ENCODE assay signal across 10 cellular contexts in the genomic region with DNA sequence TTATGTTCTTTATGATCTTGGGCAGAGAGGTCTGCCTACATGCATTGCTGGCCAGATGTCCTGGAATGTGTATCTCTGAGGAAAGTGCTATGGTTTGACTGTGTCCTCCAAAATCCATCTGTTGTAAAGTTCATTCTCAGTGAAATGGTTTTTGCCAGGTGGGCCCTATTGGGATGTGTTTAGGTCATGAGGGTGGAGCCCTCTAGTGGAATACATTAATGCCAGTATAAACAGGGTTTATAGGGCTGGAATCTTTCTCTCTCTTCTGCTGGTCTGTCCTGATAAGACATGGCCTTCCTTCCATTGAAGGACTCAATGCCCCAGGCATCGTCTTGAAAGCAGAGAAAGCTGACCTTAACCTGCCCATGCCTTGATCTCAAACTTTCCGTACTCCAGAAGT.
DNase-seq lines count a peak whose midpoint lies in the region; FAIRE-seq and TF ChIP-seq lines count a peak whose summit lies in the region.
"Had no signal": no experiment of that assay in that cellular context is flagged by ENCODE, and none has a peak within 500 bp of the region (broad histone marks: within the 10 kb centered on the region; RNA-seq: fewer than 3 reads in every experiment).

No MANE protein-coding gene starts in this region.

- no peaks in the 10 kb centered on the region for H3K9me2 ChIP-seq in hepatocyte (replicated peaks; ENCODE audit: insufficient read depth)

- no peak overlapping the region for H3K4me3 ChIP-seq in HL-60 (replicated peaks; ENCODE audit: insufficient read depth, low read length)
- H3K4me3 ChIP-seq in hepatocyte, result no peak overlapping the region
- H3K4me3 ChIP-seq in small intestine (ENCODE audit: low read depth in 1 of 2, low read length in 2 of 2), result no peak overlapping the region

- H2AFZ ChIP-seq in hepatocyte, result no peak overlapping the region

- no peaks in the 10 kb centered on the region for H3K9me3 Mint-ChIP-seq in activated T-helper 2 cell treated with anti-CD3 and anti-CD28 coated beads, Interferon-gamma antibody, Interleukin-2, Interleukin-4, amounts not matched to agents 10 μg/mL and 5 μg/mL and 100 μg/mL, durations not matched to agents 14 hours and 24 hours and 36 hours

- H3K4me3 Mint-ChIP-seq in activated T-helper 2 cell treated with anti-CD3 and anti-CD28 coated beads, Interferon-gamma antibody, Interleukin-2, Interleukin-4, amounts not matched to agents 10 μg/mL and 5 μg/mL and 100 μg/mL, durations not matched to agents 14 hours and 24 hours and 36 hours (ENCODE audit: low read depth), result no peak overlapping the region

- H3K36me3 ChIP-seq in hepatocyte (replicated peaks; ENCODE audit: insufficient read depth, low read depth), result no peaks in the 10 kb centered on the region
- no peaks in the 10 kb centered on the region for H3K36me3 ChIP-seq in small intestine (ENCODE audit: control insufficient read depth in 2 of 2, insufficient read depth in 2 of 2, low read length in 2 of 2)
- H3K36me3 ChIP-seq: neutrophil had no signal

- no peaks in the 10 kb centered on the region for H3K79me2 ChIP-seq in hepatocyte

- TF ChIP-seq CTCF in D721Med (IDR thresholded peaks at IDR 0.05; ENCODE audit: insufficient read depth, missing control alignments) (peak; percentile 35), HL-60 (IDR thresholded peaks at IDR 0.05; ENCODE audit: insufficient read depth, low read length) (peak; percentile 32), hepatocyte (IDR thresholded peaks at IDR 0.05; ENCODE audit: poor library complexity) (no peak)

- WGBS in hepatocyte (ENCODE audit: low lambda C conversion rate, missing lambda C conversion rate), result 42% methylated on average over 2 of the region's 2 CpGs
- WGBS in small intestine, 3 donors, result 75 to 88% (median 84%) methylated on average over 2 of the region's 2 CpGs

- H3K4me2 ChIP-seq in hepatocyte, result no peak overlapping the region

- H3K27ac ChIP-seq in HL-60 (replicated peaks), result no peak overlapping the region
- H3K27ac ChIP-seq in hepatocyte, result no peak overlapping the region
- H3K27ac ChIP-seq in small intestine (ENCODE audit: low read depth in 1 of 2, low read length in 1 of 2), result no peak overlapping the region
- H3K27ac ChIP-seq: neutrophil had no signal

- H3K4me1 ChIP-seq in hepatocyte (ENCODE audit: insufficient read depth) (no peaks in the 10 kb centered on the region), small intestine (ENCODE audit: control insufficient read depth in 2 of 2, insufficient read depth in 1 of 2, low read depth in 1 of 2, low read length in 1 of 2) (no peaks in the 10 kb centered on the region)

- H3K27ac Mint-ChIP-seq in activated T-helper 2 cell treated with anti-CD3 and anti-CD28 coated beads, Interferon-gamma antibody, Interleukin-2, Interleukin-4, amounts not matched to agents 10 μg/mL and 5 μg/mL and 100 μg/mL, durations not matched to agents 14 hours and 24 hours and 36 hours, result no peak overlapping the region

- no peaks in the 10 kb centered on the region for H3K27me3 ChIP-seq in HL-60 (ENCODE audit: insufficient read depth, poor library complexity, severe bottlenecking)
- no peaks in the 10 kb centered on the region for H3K27me3 ChIP-seq in hepatocyte
- H3K27me3 ChIP-seq in small intestine (ENCODE audit: control insufficient read depth in 2 of 2, insufficient read depth in 2 of 2, low read length in 2 of 2), result peaks cover 0 to 3% of the 10 kb centered on the region in 2 donors

- no peaks in the 10 kb centered on the region for H3K4me1 Mint-ChIP-seq in activated T-helper 2 cell treated with anti-CD3 and anti-CD28 coated beads, Interferon-gamma antibody, Interleukin-2, Interleukin-4, amounts not matched to agents 10 μg/mL and 5 μg/mL and 100 μg/mL, durations not matched to agents 14 hours and 24 hours and 36 hours (ENCODE audit: low read depth)

- H4K20me1 ChIP-seq in hepatocyte (ENCODE audit: insufficient read depth, poor library complexity, severe bottlenecking), result no peaks in the 10 kb centered on the region

- intact Hi-C loops in activated T-helper 2 cell treated with anti-CD3 and anti-CD28 coated beads, Interferon-gamma antibody, Interleukin-2, Interleukin-4, amounts not matched to agents 10 μg/mL and 5 μg/mL and 100 μg/mL, durations not matched to agents 14 hours and 24 hours and 36 hours (cut with micrococcal nuclease), result no loop called here

- H3K9me3 ChIP-seq in hepatocyte (ENCODE audit: low read depth) (no peaks in the 10 kb centered on the region), small intestine (ENCODE audit: control insufficient read depth, low read depth) (no peaks in the 10 kb centered on the region)
- H3K9me3 ChIP-seq: neutrophil had no signal

- DNase-seq in D721Med (ENCODE audit: insufficient read length, low spot score), result no peak
- no peak for DNase-seq in HL-60 (ENCODE audit: low read depth in 1 of 2, low spot score in 1 of 2)
- peak; percentile 37 for DNase-seq in SW480 (ENCODE audit: low spot score)
- DNase-seq in iris pigment epithelial cell (ENCODE audit: low read depth), result peak; percentile 9
- DNase-seq in hepatocyte (ENCODE audit: low spot score), result no peak
- no peak for DNase-seq in activated T-helper 2 cell treated with anti-CD3 and anti-CD28 coated beads, Interferon-gamma antibody, Interleukin-2, Interleukin-4, amounts not matched to agents 10 μg/mL and 5 μg/mL and 100 μg/mL, durations not matched to agents 14 hours and 24 hours and 36 hours (ENCODE audit: low spot score)
- DNase-seq in small intestine, result no peak
- DNase-seq: activated gamma-delta T cell; stimulated activated CD4-positive, alpha-beta T cell treated with anti-CD3 and anti-CD28 coated beads, Interleukin-4, amount 100 ng/mL, for 1 hour had no signal

- no peak for FAIRE-seq in D721Med (lab: Jason Lieb, UNC)
- no peak for FAIRE-seq in small intestine (lab: Jason Lieb, UNC)

- H3K36me3 Mint-ChIP-seq in activated T-helper 2 cell treated with anti-CD3 and anti-CD28 coated beads, Interferon-gamma antibody, Interleukin-2, Interleukin-4, amounts not matched to agents 10 μg/mL and 5 μg/mL and 100 μg/mL, durations not matched to agents 14 hours and 24 hours and 36 hours (ENCODE audit: low read depth), result no peaks in the 10 kb centered on the region

- peaks cover 7% of the 10 kb centered on the region for H3K27me3 Mint-ChIP-seq in activated T-helper 2 cell treated with anti-CD3 and anti-CD28 coated beads, Interferon-gamma antibody, Interleukin-2, Interleukin-4, amounts not matched to agents 10 μg/mL and 5 μg/mL and 100 μg/mL, durations not matched to agents 14 hours and 24 hours and 36 hours (ENCODE audit: low read depth)

Comparison
In these comparisons a context has a peak if more than half of its experiments do, and no peak if none do; other contexts are left out.
1. DNase-seq: peak in SW480 (single experiment) and iris pigment epithelial cell (single experiment); none in D721Med (single experiment), HL-60 (0 of 2), hepatocyte (single experiment), activated T-helper 2 cell treated with anti-CD3 and anti-CD28 coated beads, Interferon-gamma antibody, Interleukin-2, Interleukin-4, amounts not matched to agents 10 μg/mL and 5 μg/mL and 100 μg/mL, durations not matched to agents 14 hours and 24 hours and 36 hours (single experiment) and small intestine (single experiment).